ENCODE assay signal across 1 cellular context in the genomic region with DNA sequence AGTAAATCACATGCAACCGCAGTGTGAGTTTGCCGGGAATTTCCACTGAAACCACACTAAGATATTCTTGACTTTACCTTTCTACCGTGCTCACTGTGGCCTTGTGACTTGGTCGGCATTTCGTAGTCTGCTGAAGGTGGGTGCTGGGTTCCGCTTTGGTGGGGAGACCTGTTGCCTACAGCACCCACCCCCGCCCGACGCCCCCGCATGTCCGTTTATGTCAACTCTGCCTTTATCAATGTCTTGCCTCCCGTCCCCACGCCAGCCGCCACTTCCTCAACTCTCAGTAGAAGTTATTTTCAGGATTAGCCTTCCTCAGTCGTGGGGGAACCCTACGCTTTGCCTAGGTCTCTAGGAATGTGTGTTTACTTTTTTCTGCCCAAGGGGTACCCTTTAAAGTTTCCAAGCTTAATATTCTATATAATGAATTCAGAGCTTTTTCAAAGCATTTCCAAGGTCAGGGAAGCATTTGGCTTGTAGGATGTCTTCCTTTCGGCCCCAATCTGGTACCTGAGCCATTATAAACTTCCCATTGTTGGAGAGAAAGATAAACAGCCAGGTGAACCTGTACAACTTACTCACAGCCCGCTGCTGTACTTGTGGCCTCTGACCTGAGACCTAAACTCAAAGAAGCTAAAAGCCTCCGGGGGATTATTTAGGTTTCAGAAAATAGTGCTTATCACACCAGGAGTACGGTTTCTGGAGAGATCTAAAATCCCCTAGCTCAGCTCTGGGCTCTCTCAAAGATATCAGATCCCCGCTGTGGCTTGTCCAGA.
TF ChIP-seq lines count a peak whose summit lies in the region.

No MANE protein-coding gene starts in this region.

TF ChIP-seq in K562, 482 proteins besides CTCF, POLR2A, EP300 and RAD21 (continued from another document and continues in another):
- TF ChIP-seq, protein P1, sequence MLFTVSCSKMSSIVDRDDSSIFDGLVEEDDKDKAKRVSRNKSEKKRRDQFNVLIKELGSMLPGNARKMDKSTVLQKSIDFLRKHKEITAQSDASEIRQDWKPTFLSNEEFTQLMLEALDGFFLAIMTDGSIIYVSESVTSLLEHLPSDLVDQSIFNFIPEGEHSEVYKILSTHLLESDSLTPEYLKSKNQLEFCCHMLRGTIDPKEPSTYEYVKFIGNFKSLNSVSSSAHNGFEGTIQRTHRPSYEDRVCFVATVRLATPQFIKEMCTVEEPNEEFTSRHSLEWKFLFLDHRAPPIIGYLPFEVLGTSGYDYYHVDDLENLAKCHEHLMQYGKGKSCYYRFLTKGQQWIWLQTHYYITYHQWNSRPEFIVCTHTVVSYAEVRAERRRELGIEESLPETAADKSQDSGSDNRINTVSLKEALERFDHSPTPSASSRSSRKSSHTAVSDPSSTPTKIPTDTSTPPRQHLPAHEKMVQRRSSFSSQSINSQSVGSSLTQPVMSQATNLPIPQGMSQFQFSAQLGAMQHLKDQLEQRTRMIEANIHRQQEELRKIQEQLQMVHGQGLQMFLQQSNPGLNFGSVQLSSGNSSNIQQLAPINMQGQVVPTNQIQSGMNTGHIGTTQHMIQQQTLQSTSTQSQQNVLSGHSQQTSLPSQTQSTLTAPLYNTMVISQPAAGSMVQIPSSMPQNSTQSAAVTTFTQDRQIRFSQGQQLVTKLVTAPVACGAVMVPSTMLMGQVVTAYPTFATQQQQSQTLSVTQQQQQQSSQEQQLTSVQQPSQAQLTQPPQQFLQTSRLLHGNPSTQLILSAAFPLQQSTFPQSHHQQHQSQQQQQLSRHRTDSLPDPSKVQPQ (CRISPR knock-in tag; IDR thresholded peaks at IDR 0.05; ENCODE audit: borderline replicate concordance): no peak
- TF ChIP-seq, protein P2, sequence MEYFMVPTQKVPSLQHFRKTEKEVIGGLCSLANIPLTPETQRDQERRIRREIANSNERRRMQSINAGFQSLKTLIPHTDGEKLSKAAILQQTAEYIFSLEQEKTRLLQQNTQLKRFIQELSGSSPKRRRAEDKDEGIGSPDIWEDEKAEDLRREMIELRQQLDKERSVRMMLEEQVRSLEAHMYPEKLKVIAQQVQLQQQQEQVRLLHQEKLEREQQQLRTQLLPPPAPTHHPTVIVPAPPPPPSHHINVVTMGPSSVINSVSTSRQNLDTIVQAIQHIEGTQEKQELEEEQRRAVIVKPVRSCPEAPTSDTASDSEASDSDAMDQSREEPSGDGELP (CRISPR knock-in tag; IDR thresholded peaks at IDR 0.05; ENCODE audit: borderline replicate concordance): peak; percentile 60
- TF ChIP-seq NRF1 (conservative IDR thresholded peaks at IDR 0.05 in 1 of 2, IDR thresholded peaks at IDR 0.05 in 1 of 2) (0 out of 4 replicates have a peak, but pooled peaks of 1 of the 2 experiments have one; percentile 17), NFIC (IDR thresholded peaks at IDR 0.05) (peak; percentile 48; the same call in 1 of the 2 replicates), ZC3H11A (IDR thresholded peaks at IDR 0.05; ENCODE audit: low read depth, low read length) (no peak), ZNF217 (CRISPR knock-in tag; IDR thresholded peaks at IDR 0.05) (no peak), ZNF384 (IDR thresholded peaks at IDR 0.05; ENCODE audit: low read depth, low read length) (peak; percentile 50; the same call in 1 of the 2 replicates), CCAR2 (IDR thresholded peaks at IDR 0.05; ENCODE audit: low read depth, low read length) (no peak), TCF3 (CRISPR knock-in tag; IDR thresholded peaks at IDR 0.05) (peak; percentile 76), RCOR1 (IDR thresholded peaks at IDR 0.05; ENCODE audit: borderline replicate concordance in 1 of 2, low read depth in 2 of 2, low read length in 2 of 2) (peak; percentile 77 to 79), ETV5 (CRISPR knock-in tag; IDR thresholded peaks at IDR 0.05; ENCODE audit: low read depth) (0 out of 2 replicates have a peak, but pooled peaks have one; percentile 47), HNRNPL (IDR thresholded peaks at IDR 0.05; ENCODE audit: low read depth, low read length) (no peak), ZNF175 (CRISPR knock-in tag; IDR thresholded peaks at IDR 0.05; ENCODE audit: low read depth) (no peak), TCF7L2 (IDR thresholded peaks at IDR 0.05; ENCODE audit: low read depth, low read length) (no peak), GTF2A2 (tag; IDR thresholded peaks at IDR 0.05) (no peak), STAG1 (CRISPR knock-in tag; IDR thresholded peaks at IDR 0.05; ENCODE audit: borderline replicate concordance) (no peak), SRSF1 (IDR thresholded peaks at IDR 0.05; ENCODE audit: low read depth, low read length) (no peak), SMARCA4 (IDR thresholded peaks at IDR 0.05) (peak; percentile 85), MECOM (CRISPR knock-in tag; IDR thresholded peaks at IDR 0.05) (no peak), U2AF2 (optimal IDR thresholded peaks at IDR 0.05; ENCODE audit: low read depth, low read length) (no peak), HLTF (IDR thresholded peaks at IDR 0.05) (no peak), FOXA1 (IDR thresholded peaks at IDR 0.05; ENCODE audit: borderline replicate concordance) (no peak), CHD4 (IDR thresholded peaks at IDR 0.05; ENCODE audit: insufficient read depth, insufficient replicate concordance, low read depth, low read length, poor library complexity, severe bottlenecking) (peak; percentile 49), ZKSCAN3 (CRISPR knock-in tag; IDR thresholded peaks at IDR 0.05) (no peak), ZNF707 (CRISPR knock-in tag; conservative IDR thresholded peaks at IDR 0.05) (no peak), ZSCAN32 (CRISPR knock-in tag; IDR thresholded peaks at IDR 0.05) (no peak), BRCA1 (IDR thresholded peaks at IDR 0.05) (no peak), BRCA1 (CRISPR knock-in tag; IDR thresholded peaks at IDR 0.05) (no peak), TEAD2 (tag; IDR thresholded peaks at IDR 0.05) (no peak), ZZZ3 (IDR thresholded peaks at IDR 0.05) (no peak), SMARCC2 (IDR thresholded peaks at IDR 0.05; ENCODE audit: low read depth) (no peak; the same call in 1 of the 2 replicates), ZNF717 (CRISPR knock-in tag; IDR thresholded peaks at IDR 0.05) (no peak), MYBL2 (IDR thresholded peaks at IDR 0.05; ENCODE audit: low read depth) (no peak), MYBL2 (CRISPR knock-in tag; IDR thresholded peaks at IDR 0.05; ENCODE audit: borderline replicate concordance) (no peak), ZKSCAN8 (CRISPR knock-in tag; IDR thresholded peaks at IDR 0.05) (no peak), ZNF780A (CRISPR knock-in tag; IDR thresholded peaks at IDR 0.05) (no peak), ZNF668 (CRISPR knock-in tag; IDR thresholded peaks at IDR 0.05) (no peak), RFX7 (CRISPR knock-in tag; IDR thresholded peaks at IDR 0.05) (no peak), TAF9B (IDR thresholded peaks at IDR 0.05; ENCODE audit: partially characterized antibody) (no peak), YBX1 (IDR thresholded peaks at IDR 0.05) (no peak), ZNF408 (CRISPR knock-in tag; IDR thresholded peaks at IDR 0.05; ENCODE audit: low read depth) (no peak), ZBTB17 (CRISPR knock-in tag; IDR thresholded peaks at IDR 0.05) (no peak), BACH1 (tag; IDR thresholded peaks at IDR 0.05) (peak; percentile 65), MEF2D (tag; conservative IDR thresholded peaks at IDR 0.05; ENCODE audit: low read depth) (peak; percentile 57)
- TF ChIP-seq, protein P3, sequence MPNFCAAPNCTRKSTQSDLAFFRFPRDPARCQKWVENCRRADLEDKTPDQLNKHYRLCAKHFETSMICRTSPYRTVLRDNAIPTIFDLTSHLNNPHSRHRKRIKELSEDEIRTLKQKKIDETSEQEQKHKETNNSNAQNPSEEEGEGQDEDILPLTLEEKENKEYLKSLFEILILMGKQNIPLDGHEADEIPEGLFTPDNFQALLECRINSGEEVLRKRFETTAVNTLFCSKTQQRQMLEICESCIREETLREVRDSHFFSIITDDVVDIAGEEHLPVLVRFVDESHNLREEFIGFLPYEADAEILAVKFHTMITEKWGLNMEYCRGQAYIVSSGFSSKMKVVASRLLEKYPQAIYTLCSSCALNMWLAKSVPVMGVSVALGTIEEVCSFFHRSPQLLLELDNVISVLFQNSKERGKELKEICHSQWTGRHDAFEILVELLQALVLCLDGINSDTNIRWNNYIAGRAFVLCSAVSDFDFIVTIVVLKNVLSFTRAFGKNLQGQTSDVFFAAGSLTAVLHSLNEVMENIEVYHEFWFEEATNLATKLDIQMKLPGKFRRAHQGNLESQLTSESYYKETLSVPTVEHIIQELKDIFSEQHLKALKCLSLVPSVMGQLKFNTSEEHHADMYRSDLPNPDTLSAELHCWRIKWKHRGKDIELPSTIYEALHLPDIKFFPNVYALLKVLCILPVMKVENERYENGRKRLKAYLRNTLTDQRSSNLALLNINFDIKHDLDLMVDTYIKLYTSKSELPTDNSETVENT (CRISPR knock-in tag; IDR thresholded peaks at IDR 0.05): no peak
- TF ChIP-seq, protein P4, sequence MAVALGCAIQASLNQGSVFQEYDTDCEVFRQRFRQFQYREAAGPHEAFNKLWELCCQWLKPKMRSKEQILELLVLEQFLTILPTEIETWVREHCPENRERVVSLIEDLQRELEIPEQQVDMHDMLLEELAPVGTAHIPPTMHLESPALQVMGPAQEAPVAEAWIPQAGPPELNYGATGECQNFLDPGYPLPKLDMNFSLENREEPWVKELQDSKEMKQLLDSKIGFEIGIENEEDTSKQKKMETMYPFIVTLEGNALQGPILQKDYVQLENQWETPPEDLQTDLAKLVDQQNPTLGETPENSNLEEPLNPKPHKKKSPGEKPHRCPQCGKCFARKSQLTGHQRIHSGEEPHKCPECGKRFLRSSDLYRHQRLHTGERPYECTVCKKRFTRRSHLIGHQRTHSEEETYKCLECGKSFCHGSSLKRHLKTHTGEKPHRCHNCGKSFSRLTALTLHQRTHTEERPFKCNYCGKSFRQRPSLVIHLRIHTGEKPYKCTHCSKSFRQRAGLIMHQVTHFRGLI (CRISPR knock-in tag; IDR thresholded peaks at IDR 0.05): no peak
- TF ChIP-seq, protein P5, sequence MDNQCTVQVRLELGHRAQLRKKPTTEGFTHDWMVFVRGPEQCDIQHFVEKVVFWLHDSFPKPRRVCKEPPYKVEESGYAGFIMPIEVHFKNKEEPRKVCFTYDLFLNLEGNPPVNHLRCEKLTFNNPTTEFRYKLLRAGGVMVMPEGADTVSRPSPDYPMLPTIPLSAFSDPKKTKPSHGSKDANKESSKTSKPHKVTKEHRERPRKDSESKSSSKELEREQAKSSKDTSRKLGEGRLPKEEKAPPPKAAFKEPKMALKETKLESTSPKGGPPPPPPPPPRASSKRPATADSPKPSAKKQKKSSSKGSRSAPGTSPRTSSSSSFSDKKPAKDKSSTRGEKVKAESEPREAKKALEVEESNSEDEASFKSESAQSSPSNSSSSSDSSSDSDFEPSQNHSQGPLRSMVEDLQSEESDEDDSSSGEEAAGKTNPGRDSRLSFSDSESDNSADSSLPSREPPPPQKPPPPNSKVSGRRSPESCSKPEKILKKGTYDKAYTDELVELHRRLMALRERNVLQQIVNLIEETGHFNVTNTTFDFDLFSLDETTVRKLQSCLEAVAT (IDR thresholded peaks at IDR 0.05): peak; percentile 64 to 78; a peak in 3 of 4 replicates
- TF ChIP-seq, protein P6, sequence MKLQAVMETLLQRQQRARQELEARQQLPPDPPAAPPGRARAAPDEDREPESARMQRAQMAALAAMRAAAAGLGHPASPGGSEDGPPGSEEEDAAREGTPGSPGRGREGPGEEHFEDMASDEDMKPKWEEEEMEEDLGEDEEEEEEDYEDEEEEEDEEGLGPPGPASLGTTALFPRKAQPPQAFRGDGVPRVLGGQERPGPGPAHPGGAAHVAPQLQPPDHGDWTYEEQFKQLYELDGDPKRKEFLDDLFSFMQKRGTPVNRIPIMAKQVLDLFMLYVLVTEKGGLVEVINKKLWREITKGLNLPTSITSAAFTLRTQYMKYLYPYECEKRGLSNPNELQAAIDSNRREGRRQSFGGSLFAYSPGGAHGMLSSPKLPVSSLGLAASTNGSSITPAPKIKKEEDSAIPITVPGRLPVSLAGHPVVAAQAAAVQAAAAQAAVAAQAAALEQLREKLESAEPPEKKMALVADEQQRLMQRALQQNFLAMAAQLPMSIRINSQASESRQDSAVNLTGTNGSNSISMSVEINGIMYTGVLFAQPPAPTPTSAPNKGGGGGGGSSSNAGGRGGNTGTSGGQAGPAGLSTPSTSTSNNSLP (IDR thresholded peaks at IDR 0.05; ENCODE audit: borderline replicate concordance, low read depth, low read length): peak; percentile 57; the same call in 1 of the 2 replicates
- TF ChIP-seq, protein P7, sequence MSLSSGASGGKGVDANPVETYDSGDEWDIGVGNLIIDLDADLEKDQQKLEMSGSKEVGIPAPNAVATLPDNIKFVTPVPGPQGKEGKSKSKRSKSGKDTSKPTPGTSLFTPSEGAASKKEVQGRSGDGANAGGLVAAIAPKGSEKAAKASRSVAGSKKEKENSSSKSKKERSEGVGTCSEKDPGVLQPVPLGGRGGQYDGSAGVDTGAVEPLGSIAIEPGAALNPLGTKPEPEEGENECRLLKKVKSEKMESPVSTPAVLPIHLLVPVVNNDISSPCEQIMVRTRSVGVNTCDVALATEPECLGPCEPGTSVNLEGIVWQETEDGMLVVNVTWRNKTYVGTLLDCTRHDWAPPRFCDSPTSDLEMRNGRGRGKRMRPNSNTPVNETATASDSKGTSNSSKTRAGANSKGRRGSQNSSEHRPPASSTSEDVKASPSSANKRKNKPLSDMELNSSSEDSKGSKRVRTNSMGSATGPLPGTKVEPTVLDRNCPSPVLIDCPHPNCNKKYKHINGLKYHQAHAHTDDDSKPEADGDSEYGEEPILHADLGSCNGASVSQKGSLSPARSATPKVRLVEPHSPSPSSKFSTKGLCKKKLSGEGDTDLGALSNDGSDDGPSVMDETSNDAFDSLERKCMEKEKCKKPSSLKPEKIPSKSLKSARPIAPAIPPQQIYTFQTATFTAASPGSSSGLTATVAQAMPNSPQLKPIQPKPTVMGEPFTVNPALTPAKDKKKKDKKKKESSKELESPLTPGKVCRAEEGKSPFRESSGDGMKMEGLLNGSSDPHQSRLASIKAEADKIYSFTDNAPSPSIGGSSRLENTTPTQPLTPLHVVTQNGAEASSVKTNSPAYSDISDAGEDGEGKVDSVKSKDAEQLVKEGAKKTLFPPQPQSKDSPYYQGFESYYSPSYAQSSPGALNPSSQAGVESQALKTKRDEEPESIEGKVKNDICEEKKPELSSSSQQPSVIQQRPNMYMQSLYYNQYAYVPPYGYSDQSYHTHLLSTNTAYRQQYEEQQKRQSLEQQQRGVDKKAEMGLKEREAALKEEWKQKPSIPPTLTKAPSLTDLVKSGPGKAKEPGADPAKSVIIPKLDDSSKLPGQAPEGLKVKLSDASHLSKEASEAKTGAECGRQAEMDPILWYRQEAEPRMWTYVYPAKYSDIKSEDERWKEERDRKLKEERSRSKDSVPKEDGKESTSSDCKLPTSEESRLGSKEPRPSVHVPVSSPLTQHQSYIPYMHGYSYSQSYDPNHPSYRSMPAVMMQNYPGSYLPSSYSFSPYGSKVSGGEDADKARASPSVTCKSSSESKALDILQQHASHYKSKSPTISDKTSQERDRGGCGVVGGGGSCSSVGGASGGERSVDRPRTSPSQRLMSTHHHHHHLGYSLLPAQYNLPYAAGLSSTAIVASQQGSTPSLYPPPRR (CRISPR knock-in tag; IDR thresholded peaks at IDR 0.05; ENCODE audit: borderline replicate concordance): no peak
- TF ChIP-seq, protein P8, sequence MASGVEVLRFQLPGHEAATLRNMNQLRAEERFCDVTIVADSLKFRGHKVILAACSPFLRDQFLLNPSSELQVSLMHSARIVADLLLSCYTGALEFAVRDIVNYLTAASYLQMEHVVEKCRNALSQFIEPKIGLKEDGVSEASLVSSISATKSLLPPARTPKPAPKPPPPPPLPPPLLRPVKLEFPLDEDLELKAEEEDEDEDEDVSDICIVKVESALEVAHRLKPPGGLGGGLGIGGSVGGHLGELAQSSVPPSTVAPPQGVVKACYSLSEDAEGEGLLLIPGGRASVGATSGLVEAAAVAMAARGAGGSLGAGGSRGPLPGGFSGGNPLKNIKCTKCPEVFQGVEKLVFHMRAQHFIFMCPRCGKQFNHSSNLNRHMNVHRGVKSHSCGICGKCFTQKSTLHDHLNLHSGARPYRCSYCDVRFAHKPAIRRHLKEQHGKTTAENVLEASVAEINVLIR (CRISPR knock-in tag; IDR thresholded peaks at IDR 0.05): no peak
